In the genomic region with DNA sequence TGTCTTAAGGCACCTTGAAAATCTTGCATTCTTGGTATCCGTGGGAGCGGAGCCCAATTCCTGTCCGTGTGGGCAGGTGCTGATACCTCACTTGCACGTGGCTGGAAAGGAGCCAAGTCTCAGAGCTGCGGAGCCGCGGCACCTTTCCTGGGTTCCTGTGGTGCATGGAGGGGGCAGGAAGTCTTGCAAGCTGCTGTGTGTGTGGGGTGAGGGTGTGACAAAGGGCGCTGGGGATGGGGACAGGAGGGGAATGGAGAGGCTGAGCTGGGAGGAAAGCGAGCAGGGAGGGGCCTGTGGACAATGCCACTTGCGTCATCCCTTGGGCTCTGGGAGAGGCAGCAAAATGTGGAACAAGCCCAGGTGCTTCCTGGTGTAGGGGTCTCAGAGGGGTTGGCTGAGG, we compare ENCODE assay signal across 2 cellular contexts.
TF ChIP-seq lines count a peak whose summit lies in the region.

No MANE protein-coding gene starts in this region.

TF ChIP-seq in Ishikawa, 13 proteins besides CTCF, POLR2A, EP300 and RAD21 (continued from another document):
- TF ChIP-seq YY1 (IDR thresholded peaks at IDR 0.05; ENCODE audit: low read depth) (no peak), EGR1 (IDR thresholded peaks at IDR 0.05) (no peak), TAF1 (IDR thresholded peaks at IDR 0.05; ENCODE audit: low read depth) (no peak), TCF12 (IDR thresholded peaks at IDR 0.05; ENCODE audit: low read depth) (peak; percentile 60; the same call in 1 of the 2 replicates), FOXM1 (IDR thresholded peaks at IDR 0.05; ENCODE audit: borderline replicate concordance, low read depth) (no peak)
- TF ChIP-seq, protein P1, sequence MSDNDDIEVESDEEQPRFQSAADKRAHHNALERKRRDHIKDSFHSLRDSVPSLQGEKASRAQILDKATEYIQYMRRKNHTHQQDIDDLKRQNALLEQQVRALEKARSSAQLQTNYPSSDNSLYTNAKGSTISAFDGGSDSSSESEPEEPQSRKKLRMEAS (IDR thresholded peaks at IDR 0.05) = peak; percentile 95

TF ChIP-seq in SK-N-SH, 30 proteins besides CTCF, POLR2A, EP300 and RAD21 (continued from another document):
- TF ChIP-seq, protein P2, sequence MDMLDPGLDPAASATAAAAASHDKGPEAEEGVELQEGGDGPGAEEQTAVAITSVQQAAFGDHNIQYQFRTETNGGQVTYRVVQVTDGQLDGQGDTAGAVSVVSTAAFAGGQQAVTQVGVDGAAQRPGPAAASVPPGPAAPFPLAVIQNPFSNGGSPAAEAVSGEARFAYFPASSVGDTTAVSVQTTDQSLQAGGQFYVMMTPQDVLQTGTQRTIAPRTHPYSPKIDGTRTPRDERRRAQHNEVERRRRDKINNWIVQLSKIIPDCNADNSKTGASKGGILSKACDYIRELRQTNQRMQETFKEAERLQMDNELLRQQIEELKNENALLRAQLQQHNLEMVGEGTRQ (IDR thresholded peaks at IDR 0.05; ENCODE audit: borderline replicate concordance, low read depth, low read length) = no peak
- TF ChIP-seq FOSL2 (IDR thresholded peaks at IDR 0.05; ENCODE audit: borderline replicate concordance, low read depth) (no peak), GABPA (IDR thresholded peaks at IDR 0.05; ENCODE audit: low read depth) (no peak)
